Comparison of ENCODE assay signal across 28 cellular contexts in genomic region chr6:24340998-24341934, GRCh38. TPM values are rescaled to one million over a fixed set of nuclear protein-coding genes. Genes with fewer than 3 reads are reported as not detected.
DNase-seq lines count a peak whose midpoint lies in the region; ATAC-seq, FAIRE-seq and TF ChIP-seq lines count a peak whose summit lies in the region.
"Had no signal": no experiment of that assay in that cellular context is flagged by ENCODE, and none has a peak within 500 bp of the region (broad histone marks: within the 10 kb centered on the region; RNA-seq: fewer than 3 reads in every experiment).

No MANE protein-coding gene starts in this region.

- H3K27ac ChIP-seq in GM23248 (no peak overlapping the region), astrocyte (ENCODE audit: low read depth, low read length) (peak overlapping the region; percentile 1)
- H3K27ac ChIP-seq: RWPE1, thyroid gland had no signal

- H3K4me1 ChIP-seq in GM23248 (ENCODE audit: insufficient read depth) (no peaks in the 10 kb centered on the region), astrocyte (ENCODE audit: insufficient read depth, low read length) (no peaks in the 10 kb centered on the region)
- H3K4me1 ChIP-seq: HAP-1 had no signal

- no peaks in the 10 kb centered on the region for H3K36me3 ChIP-seq in GM23248 (ENCODE audit: low read depth)
- no peaks in the 10 kb centered on the region for H3K36me3 ChIP-seq in astrocyte (ENCODE audit: insufficient read depth, low read length)
- H3K36me3 ChIP-seq: HAP-1, thyroid gland had no signal

- no peak overlapping the region for H2AFZ ChIP-seq in GM23248
- H2AFZ ChIP-seq in astrocyte (ENCODE audit: low read depth, low read length), result no peak overlapping the region

- WGBS in GM23248 (ENCODE audit: low coverage in 1 of 2, low lambda C conversion rate in 2 of 2, missing lambda C conversion rate in 2 of 2), 2 experiments, result 4 to 10% methylated on average over 6 of the region's 6 CpGs

- H3K9me3 ChIP-seq in GM23248 (ENCODE audit: low read depth) (no peaks in the 10 kb centered on the region), astrocyte (ENCODE audit: insufficient read depth, low read depth, low read length) (no peaks in the 10 kb centered on the region)
- H3K9me3 ChIP-seq: HAP-1, thyroid gland had no signal

- no peak for ATAC-seq in HG03108 (IDR thresholded peaks at IDR 0.05; ENCODE audit: unreplicated experiment)
- ATAC-seq: activated T-helper 17 cell treated with anti-CD3 and anti-CD28 coated beads, Interleukin-2, amount 50 U/mL, for 72 hours had no signal

- H3K4me1 Mint-ChIP-seq in astrocyte (ENCODE audit: low read depth, unreplicated experiment), result peaks cover 6% of the 10 kb centered on the region
- no peaks in the 10 kb centered on the region for H3K4me1 Mint-ChIP-seq in nephron progenitor cell
- H3K4me1 Mint-ChIP-seq: activated naive CD8-positive, alpha-beta T cell treated with anti-CD3 and anti-CD28 coated beads, Interleukin-2, amount 10 ng/mL, durations not matched to agents 7 days and 5 days; activated T-helper 17 cell treated with anti-CD3 and anti-CD28 coated beads, Interleukin-2, amount 50 U/mL, for 72 hours; CD4-positive, alpha-beta memory T cell had no signal

- no peak for TF ChIP-seq CTCF in astrocyte (IDR thresholded peaks at IDR 0.05; ENCODE audit: insufficient read depth, low read depth, low read length)
- TF ChIP-seq CTCF in nephron progenitor cell (IDR thresholded peaks at IDR 0.05), result no peak

- DNase-seq in GM23248 (peak; percentile 32), astrocyte (ENCODE audit: low read depth) (peak; percentile 82), iris pigment epithelial cell (ENCODE audit: low read depth) (peak; percentile 24), nephron progenitor cell (no peak), CD1c-positive myeloid dendritic cell (ENCODE audit: extremely low spot score) (no peak), NCI-H128 (lab: John Stamatoyannopoulos, UW; ENCODE audit: unreplicated experiment) (no peak)
- no peak for DNase-seq in activated T-cell treated with anti-CD3 and anti-CD28 coated beads, Interleukin-2, amount 50 U/mL, for 48 hours
- DNase-seq: activated CD4-positive, alpha-beta T cell treated with anti-CD3 and anti-CD28 coated beads for 48 hours; activated naive CD8-positive, alpha-beta T cell treated with anti-CD3 and anti-CD28 coated beads, Interleukin-2, amount 10 ng/mL, durations not matched to agents 7 days and 5 days; CD4-positive, alpha-beta memory T cell; DND-41; Karpas-422; NCI-H1092; NCI-H510A treated with DMSO at 0.1 percent for 48 hours; small intestine; stimulated activated naive CD4-positive, alpha-beta T cell; SW 1271; thyroid gland had no signal

- H3F3A ChIP-seq in GM23248 (ENCODE audit: insufficient read depth), result no peaks in the 10 kb centered on the region

- no peak overlapping the region for H3K4me2 ChIP-seq in GM23248 (ENCODE audit: unreplicated experiment)
- H3K4me2 ChIP-seq in astrocyte (ENCODE audit: low read length), result no peak overlapping the region

- H4K20me1 ChIP-seq in GM23248 (ENCODE audit: insufficient read depth) (no peaks in the 10 kb centered on the region), astrocyte (ENCODE audit: insufficient read depth, low read length) (no peaks in the 10 kb centered on the region)

- no peak overlapping the region for H3K4me3 ChIP-seq in GM23248
- H3K4me3 ChIP-seq in astrocyte (ENCODE audit: insufficient read depth, low read depth, low read length), result no peak overlapping the region
- H3K4me3 ChIP-seq: HAP-1, thyroid gland had no signal

- H3K79me2 ChIP-seq in GM23248 (ENCODE audit: insufficient read depth), result no peaks in the 10 kb centered on the region
- H3K79me2 ChIP-seq in astrocyte (ENCODE audit: insufficient read depth, low read length), result no peaks in the 10 kb centered on the region

- H3K9me3 Mint-ChIP-seq in astrocyte (ENCODE audit: unreplicated experiment), result peaks cover 8% of the 10 kb centered on the region
- peaks cover 16% of the 10 kb centered on the region for H3K9me3 Mint-ChIP-seq in nephron progenitor cell
- H3K9me3 Mint-ChIP-seq: activated naive CD8-positive, alpha-beta T cell treated with anti-CD3 and anti-CD28 coated beads, Interleukin-2, amount 10 ng/mL, durations not matched to agents 7 days and 5 days had no signal

- no peak overlapping the region for H3K4me3 Mint-ChIP-seq in astrocyte (ENCODE audit: unreplicated experiment)
- no peak overlapping the region for H3K4me3 Mint-ChIP-seq in nephron progenitor cell
- H3K4me3 Mint-ChIP-seq: activated naive CD8-positive, alpha-beta T cell treated with anti-CD3 and anti-CD28 coated beads, Interleukin-2, amount 10 ng/mL, durations not matched to agents 7 days and 5 days; activated T-helper 17 cell treated with anti-CD3 and anti-CD28 coated beads, Interleukin-2, amount 50 U/mL, for 72 hours; CD4-positive, alpha-beta memory T cell; dendritic cell treated with granulocyte-macrophage colony-stimulating factor and Interleukin-4, amounts not matched to agents 40 ng/mL and 50 ng/mL, for 4 days had no signal

- H3K9me2 ChIP-seq in GM23248 (ENCODE audit: insufficient read depth), result no peaks in the 10 kb centered on the region

- 0 out of 2 replicates have a peak, but pooled peaks cover 15% of the 10 kb centered on the region for H3K27me3 ChIP-seq in GM23248 (replicated peaks; ENCODE audit: insufficient read depth)
- no peaks in the 10 kb centered on the region for H3K27me3 ChIP-seq in astrocyte (ENCODE audit: insufficient read depth, low read length)
- H3K27me3 ChIP-seq: thyroid gland had no signal

- in situ Hi-C loops in GM23248 (cut with MboI), result no loop called here

- no peak overlapping the region for H3K9ac ChIP-seq in GM23248
- no peak overlapping the region for H3K9ac ChIP-seq in astrocyte (ENCODE audit: low read length)

- H3K36me3 Mint-ChIP-seq in astrocyte (ENCODE audit: low read depth, unreplicated experiment), result peaks cover 1% of the 10 kb centered on the region
- H3K36me3 Mint-ChIP-seq in nephron progenitor cell (ENCODE audit: low read depth), result peaks cover 15% of the 10 kb centered on the region
- H3K36me3 Mint-ChIP-seq: activated naive CD8-positive, alpha-beta T cell treated with anti-CD3 and anti-CD28 coated beads, Interleukin-2, amount 10 ng/mL, durations not matched to agents 7 days and 5 days had no signal

- FAIRE-seq in astrocyte (lab: Jason Lieb, UNC), result no peak
- FAIRE-seq: endothelial cell of umbilical vein, frontal cortex, keratinocyte, small intestine, TTC549 had no signal

- H3K27me3 Mint-ChIP-seq in astrocyte (ENCODE audit: low read depth, unreplicated experiment) (no peaks in the 10 kb centered on the region), nephron progenitor cell (ENCODE audit: low read depth, poor library complexity) (no peaks in the 10 kb centered on the region)
- H3K27me3 Mint-ChIP-seq: dendritic cell treated with granulocyte-macrophage colony-stimulating factor and Interleukin-4, amounts not matched to agents 40 ng/mL and 50 ng/mL, for 4 days had no signal

- no peak overlapping the region for H3K27ac Mint-ChIP-seq in astrocyte (ENCODE audit: unreplicated experiment)
- H3K27ac Mint-ChIP-seq in nephron progenitor cell, result peak overlapping the region; percentile 69
- H3K27ac Mint-ChIP-seq: activated naive CD8-positive, alpha-beta T cell treated with anti-CD3 and anti-CD28 coated beads, Interleukin-2, amount 10 ng/mL, durations not matched to agents 7 days and 5 days; activated T-helper 17 cell treated with anti-CD3 and anti-CD28 coated beads, Interleukin-2, amount 50 U/mL, for 72 hours; CD4-positive, alpha-beta memory T cell; dendritic cell treated with granulocyte-macrophage colony-stimulating factor and Interleukin-4, amounts not matched to agents 40 ng/mL and 50 ng/mL, for 4 days had no signal

RNA-seq across cellular contexts. Expression of gene DCDC2, which starts 16.6 kb away (rescaled TPM):
- not detected in 2 replicates for total RNA-seq in GM23248 (2014; rRNA removed; shearing (Covaris generic))
- polyA plus RNA-seq in GM23248 (2016; fragmentation: Nextera tagmentation; extraction: Ambion mirVana), result not detected in 2 replicates
- total RNA-seq in astrocyte, result 3.2 and 4.5 TPM in 2 replicates
- total RNA-seq: endothelial cell of umbilical vein, posterior vena cava had no signal
- polyA plus RNA-seq: CD4-positive, alpha-beta memory T cell; endothelial cell of umbilical vein had no signal

Comparison
In these comparisons a context has a peak if more than half of its experiments do, and no peak if none do; other contexts are left out.
1. DNase-seq: peak in GM23248 (single experiment), astrocyte (single experiment) and iris pigment epithelial cell (single experiment); none in nephron progenitor cell (single experiment), CD1c-positive myeloid dendritic cell (single experiment), NCI-H128 (single experiment) and activated T-cell treated with anti-CD3 and anti-CD28 coated beads, Interleukin-2, amount 50 U/mL, for 48 hours (0 of 2).